23 cellular contexts compared by ENCODE assay signal in the genomic region with DNA sequence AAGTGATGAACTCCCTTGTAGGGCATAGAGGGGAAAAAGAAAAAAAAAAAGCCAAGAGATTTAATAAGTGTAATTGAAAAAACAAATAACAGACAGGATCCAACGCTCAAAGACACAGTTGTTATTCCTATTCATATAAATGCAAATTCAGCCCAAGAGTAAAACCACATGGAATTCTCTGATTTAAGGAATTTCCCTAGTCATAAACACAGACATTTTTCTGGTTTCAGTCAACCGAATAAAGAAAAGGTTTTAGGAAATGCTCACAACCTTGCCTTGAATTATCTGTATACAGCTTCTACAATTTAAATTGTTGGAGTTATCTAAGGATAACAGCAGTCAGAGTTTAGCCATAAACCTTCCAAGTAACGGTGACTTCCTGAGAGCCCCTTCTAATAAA.
"Had no signal": no experiment of that assay in that cellular context is flagged by ENCODE, and none has a peak within 500 bp of the region (broad histone marks: within the 10 kb centered on the region; RNA-seq: fewer than 3 reads in every experiment).

No MANE protein-coding gene starts in this region.

- H3K4me3 ChIP-seq: adrenal gland, body of pancreas, lower lobe of right lung, prostate gland, right atrium auricular region, suprapubic skin, transverse colon, uterus had no signal

- H3K4me1 Mint-ChIP-seq: activated naive CD4-positive, alpha-beta T cell treated with anti-CD3 and anti-CD28 coated beads, Interleukin-2, amount 50 U/mL, for 24 hours; endodermal cell; neural crest cell; stimulated activated naive CD8-positive, alpha-beta T cell treated with anti-CD3 and anti-CD28 coated beads, Interleukin-15, amount 100 ng/mL, for 72 hours had no signal

- H3K9me3 Mint-ChIP-seq: activated naive CD4-positive, alpha-beta T cell treated with anti-CD3 and anti-CD28 coated beads, Interleukin-2, amount 50 U/mL, for 24 hours; endodermal cell; neural crest cell; stimulated activated naive CD8-positive, alpha-beta T cell treated with anti-CD3 and anti-CD28 coated beads, Interleukin-15, amount 100 ng/mL, for 72 hours had no signal

- H3K27me3 ChIP-seq: adrenal gland, body of pancreas, right atrium auricular region, suprapubic skin, transverse colon, uterus had no signal

- H3K27me3 Mint-ChIP-seq: stimulated activated naive CD8-positive, alpha-beta T cell treated with anti-CD3 and anti-CD28 coated beads, Interleukin-15, amount 100 ng/mL, for 72 hours had no signal

- H3K36me3 Mint-ChIP-seq: activated naive CD4-positive, alpha-beta T cell treated with anti-CD3 and anti-CD28 coated beads, Interleukin-2, amount 50 U/mL, for 24 hours had no signal

- H3K27ac ChIP-seq: adrenal gland, body of pancreas, epithelial cell of prostate, lower lobe of right lung, prostate gland, right atrium auricular region, suprapubic skin, transverse colon, uterus, WERI-Rb-1 had no signal

- ATAC-seq: body of pancreas; left cardiac atrium; lower lobe of right lung; stimulated activated naive CD8-positive, alpha-beta T cell treated with anti-CD3 and anti-CD28 coated beads, Interleukin-15, amount 100 ng/mL, for 72 hours had no signal

- H3K9me3 ChIP-seq: adrenal gland, body of pancreas, lower lobe of right lung, prostate gland, right atrium auricular region, suprapubic skin, transverse colon, uterus had no signal

- DNase-seq: activated CD4-positive, alpha-beta T cell treated with anti-CD3 and anti-CD28 coated beads for 1 hour; activated CD8-positive, alpha-beta memory T cell treated with anti-CD3 and anti-CD28 coated beads for 24 hours; activated CD8-positive, alpha-beta memory T cell treated with anti-CD3 and anti-CD28 coated beads, Interleukin-2, amount 50 U/mL, for 48 hours; activated effector memory CD4-positive, alpha-beta T cell treated with Interleukin-2 at 50 U/mL for 16 hours; activated T-cell treated with anti-CD3 and anti-CD28 coated beads, Interleukin-2, amount 50 U/mL, for 48 hours; adrenal gland; body of pancreas; endodermal cell; foreskin melanocyte; glutamatergic neuron; hippocampal formation; left cardiac atrium; lower lobe of right lung; stimulated activated naive CD8-positive, alpha-beta T cell treated with anti-CD3 and anti-CD28 coated beads, Interleukin-15, amount 100 ng/mL, for 72 hours; transverse colon; uterus; WERI-Rb-1 had no signal

- H3K4me1 ChIP-seq: adrenal gland, body of pancreas, lower lobe of right lung, prostate gland, right atrium auricular region, suprapubic skin, transverse colon, uterus had no signal

- H3K4me3 Mint-ChIP-seq: activated naive CD4-positive, alpha-beta T cell treated with anti-CD3 and anti-CD28 coated beads, Interleukin-2, amount 50 U/mL, for 24 hours; endodermal cell; neural crest cell; stimulated activated naive CD8-positive, alpha-beta T cell treated with anti-CD3 and anti-CD28 coated beads, Interleukin-15, amount 100 ng/mL, for 72 hours had no signal

- H3K27ac Mint-ChIP-seq: activated naive CD4-positive, alpha-beta T cell treated with anti-CD3 and anti-CD28 coated beads, Interleukin-2, amount 50 U/mL, for 24 hours; endodermal cell; stimulated activated naive CD8-positive, alpha-beta T cell treated with anti-CD3 and anti-CD28 coated beads, Interleukin-15, amount 100 ng/mL, for 72 hours had no signal
